Comparison of ENCODE assay signal across 27 cellular contexts in the genomic region with DNA sequence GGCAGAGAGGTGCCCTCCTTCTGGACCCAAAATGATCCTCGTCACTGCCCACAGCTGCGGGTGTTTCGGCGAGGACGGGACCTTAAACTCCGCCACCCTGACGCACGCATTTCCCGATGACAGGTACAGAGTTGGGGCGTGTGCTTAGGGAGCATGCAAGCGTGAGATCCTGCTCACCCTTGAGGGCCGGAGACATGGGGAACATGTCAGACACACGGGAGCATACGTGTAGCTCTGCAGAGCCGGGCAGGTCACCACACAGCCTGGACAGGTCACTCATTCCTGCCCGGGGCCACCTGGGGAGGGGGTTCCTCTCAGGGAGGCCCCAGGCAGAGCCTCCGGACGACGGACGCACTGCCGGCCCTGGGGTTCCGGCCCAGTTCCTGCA.
"Had no signal": no experiment of that assay in that cellular context is flagged by ENCODE, and none has a peak within 500 bp of the region (broad histone marks: within the 10 kb centered on the region; RNA-seq: fewer than 3 reads in every experiment).

No MANE protein-coding gene starts in this region.

- H3K9me3 ChIP-seq: adrenal gland, ascending aorta, breast epithelium, colonic mucosa, esophagus squamous epithelium, gastroesophageal sphincter had no signal

- H3K36me3 ChIP-seq: adrenal gland, ascending aorta, breast epithelium, cardiac muscle cell, colonic mucosa had no signal

- H3K27ac ChIP-seq: adrenal gland, ascending aorta, breast epithelium, cardiac muscle cell, colonic mucosa, epithelial cell of prostate, esophagus squamous epithelium, gastroesophageal sphincter had no signal

- H3K4me3 ChIP-seq: adrenal gland, ascending aorta, breast epithelium, cardiac muscle cell, colonic mucosa, esophagus squamous epithelium, gastroesophageal sphincter had no signal

- DNase-seq: activated CD4-positive, alpha-beta memory T cell treated with anti-CD3 and anti-CD28 coated beads for 36 hours; activated CD4-positive, alpha-beta T cell treated with anti-CD3 and anti-CD28 coated beads for 36 hours; activated CD4-positive, alpha-beta T cell treated with anti-CD3 and anti-CD28 coated beads, Interleukin-2, amount 10 ng/mL, durations not matched to agents 24 days and 14 days; activated CD4-positive, CD25-positive, alpha-beta regulatory T cell; activated CD4-positive, CD25-positive, alpha-beta regulatory T cell treated with anti-CD3 and anti-CD28 coated beads, Interleukin-2, amount 50 U/mL, for 72 hours; activated CD8-positive, alpha-beta memory T cell treated with anti-CD3 and anti-CD28 coated beads, Interleukin-2, amount 10 ng/mL, durations not matched to agents 7 days and 5 days; activated CD8-positive, alpha-beta memory T cell treated with anti-CD3 and anti-CD28 coated beads, Interleukin-2, amount 50 U/mL, for 4 hours; activated CD8-positive, alpha-beta T cell treated with anti-CD3 and anti-CD28 coated beads, Interleukin-2, amount 10 ng/mL, durations not matched to agents 7 days and 5 days; activated effector memory CD4-positive, alpha-beta T cell treated with anti-CD3 and anti-CD28 coated beads, Interleukin-2, amount 50 U/mL, for 16 hours; activated naive CD4-positive, alpha-beta T cell treated with anti-CD3 and anti-CD28 coated beads for 36 hours; activated naive CD8-positive, alpha-beta T cell treated with anti-CD3 and anti-CD28 coated beads for 36 hours; activated naive CD8-positive, alpha-beta T cell treated with anti-CD3 and anti-CD28 coated beads, Interleukin-2, amount 50 U/mL, for 24 hours; activated T-cell treated with anti-CD3 and anti-CD28 coated beads, Interleukin-2, amount 50 U/mL, for 1 hour; activated T-cell treated with anti-CD3 and anti-CD28 coated beads, Interleukin-2, amount 50 U/mL, for 48 hours; adrenal gland; central memory CD4-positive, alpha-beta T cell; cerebellar nuclear complex; colonic mucosa; effector CD8-positive, alpha-beta T cell; esophagus squamous epithelium; foreskin melanocyte; T-helper 2 cell had no signal

- H3K27me3 ChIP-seq: adrenal gland, ascending aorta, breast epithelium, cardiac muscle cell, colonic mucosa, esophagus squamous epithelium, gastroesophageal sphincter had no signal

- ATAC-seq: activated CD4-positive, alpha-beta T cell treated with anti-CD3 and anti-CD28 coated beads for 36 hours; activated CD8-positive, alpha-beta memory T cell treated with anti-CD3 and anti-CD28 coated beads, Interleukin-2, amount 10 ng/mL, durations not matched to agents 7 days and 5 days; activated CD8-positive, alpha-beta T cell treated with anti-CD3 and anti-CD28 coated beads, Interleukin-2, amount 10 ng/mL, durations not matched to agents 7 days and 5 days; activated naive CD8-positive, alpha-beta T cell treated with anti-CD3 and anti-CD28 coated beads, Interleukin-2, amount 50 U/mL, for 24 hours; gastroesophageal sphincter had no signal

- H3K4me1 ChIP-seq: adrenal gland, breast epithelium, colonic mucosa, esophagus squamous epithelium had no signal
